1 cellular context compared by ENCODE assay signal in the genomic region with DNA sequence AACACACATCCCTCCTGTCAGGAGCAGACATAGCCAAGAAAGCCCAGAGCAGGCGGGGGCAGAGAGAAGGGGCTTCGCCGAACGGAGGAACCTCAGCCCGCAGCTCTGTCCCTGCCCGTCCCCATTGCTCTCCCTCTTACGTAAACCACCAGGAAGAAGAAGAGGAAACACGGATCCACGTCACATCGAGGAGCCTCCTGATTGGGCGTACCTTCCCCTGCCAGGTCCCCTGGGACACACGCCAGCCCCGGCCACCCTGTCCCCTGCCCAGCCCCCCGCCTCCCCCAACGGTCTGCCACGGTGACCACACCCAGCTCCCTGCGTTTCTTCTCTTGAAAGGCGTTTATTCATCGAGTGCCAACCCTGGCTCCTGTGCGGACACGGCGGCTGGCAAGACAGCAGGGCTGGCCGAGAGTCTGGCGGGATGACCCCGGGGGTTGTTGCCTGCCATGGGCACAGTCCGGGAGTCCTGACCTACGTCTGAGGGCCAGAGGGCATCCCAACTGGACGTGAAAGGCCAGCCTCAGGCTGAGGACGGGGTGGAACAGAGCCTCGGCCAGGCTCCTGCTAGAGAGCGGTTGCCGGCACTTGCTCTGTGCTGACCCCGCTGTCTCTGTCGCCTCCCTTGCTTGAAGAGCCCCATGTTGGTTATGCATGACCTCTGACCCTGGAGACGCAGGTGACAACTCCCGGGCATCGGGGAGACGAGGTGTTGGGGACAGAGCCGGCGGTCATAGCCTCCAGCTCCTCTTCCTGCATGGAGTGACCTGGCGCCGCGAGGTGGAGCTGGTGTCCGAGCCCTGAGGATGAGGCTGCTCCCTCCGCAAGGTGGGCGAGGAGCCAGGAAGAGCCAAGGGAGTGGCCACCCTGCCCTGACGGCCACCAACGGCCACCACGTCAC.
TF ChIP-seq lines count a peak whose summit lies in the region.

No MANE protein-coding gene starts in this region.

TF ChIP-seq in GM23338, 12 proteins besides CTCF, POLR2A, EP300 and RAD21 (continued from another document):
- no peak for TF ChIP-seq ZNF462 (CRISPR knock-in tag; IDR thresholded peaks at IDR 0.05)
- TF ChIP-seq, protein P1, sequence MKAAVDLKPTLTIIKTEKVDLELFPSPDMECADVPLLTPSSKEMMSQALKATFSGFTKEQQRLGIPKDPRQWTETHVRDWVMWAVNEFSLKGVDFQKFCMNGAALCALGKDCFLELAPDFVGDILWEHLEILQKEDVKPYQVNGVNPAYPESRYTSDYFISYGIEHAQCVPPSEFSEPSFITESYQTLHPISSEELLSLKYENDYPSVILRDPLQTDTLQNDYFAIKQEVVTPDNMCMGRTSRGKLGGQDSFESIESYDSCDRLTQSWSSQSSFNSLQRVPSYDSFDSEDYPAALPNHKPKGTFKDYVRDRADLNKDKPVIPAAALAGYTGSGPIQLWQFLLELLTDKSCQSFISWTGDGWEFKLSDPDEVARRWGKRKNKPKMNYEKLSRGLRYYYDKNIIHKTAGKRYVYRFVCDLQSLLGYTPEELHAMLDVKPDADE (IDR thresholded peaks at IDR 0.05), result no peak
